Comparison of ENCODE assay signal across 13 cellular contexts in the genomic region with DNA sequence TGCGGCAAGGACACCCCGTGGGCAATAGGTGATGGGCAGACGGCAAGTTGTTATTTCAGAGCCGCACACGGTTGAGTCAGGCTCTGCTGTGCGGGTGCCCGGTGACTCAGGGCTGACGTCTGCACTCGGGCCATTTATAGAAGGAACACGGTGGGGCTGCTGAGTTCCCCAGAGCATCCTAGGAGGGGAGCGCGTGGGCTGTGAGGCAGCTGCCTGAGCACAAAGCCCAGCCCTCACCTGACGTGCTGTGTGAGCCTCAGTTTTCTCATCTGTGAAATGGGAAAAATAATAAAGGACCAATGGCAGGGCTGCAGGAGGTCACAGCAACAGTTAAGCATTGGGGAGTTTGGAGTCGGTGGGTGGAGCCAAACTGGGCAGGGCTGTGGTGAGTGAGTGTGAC. TPM values are rescaled to one million over a fixed set of nuclear protein-coding genes. Genes with fewer than 3 reads are reported as not detected.
A peak's percentile ranks its signal among the peaks of the same experiment; 100 is the strongest.
DNase-seq lines count a peak whose midpoint lies in the region; FAIRE-seq and TF ChIP-seq lines count a peak whose summit lies in the region.
"Had no signal": no experiment of that assay in that cellular context is flagged by ENCODE, and none has a peak within 500 bp of the region (broad histone marks: within the 10 kb centered on the region; RNA-seq: fewer than 3 reads in every experiment).

No MANE protein-coding gene starts in this region.

- no peak for TF ChIP-seq CTCF in GM10266 (IDR thresholded peaks at IDR 0.05; ENCODE audit: control insufficient read depth, insufficient read depth, low read depth, missing control alignments)
- TF ChIP-seq CTCF in bronchial epithelial cell (IDR thresholded peaks at IDR 0.05; ENCODE audit: insufficient read depth, low read length, severe bottlenecking), result no peak
- no peak for TF ChIP-seq CTCF in esophagus squamous epithelium (IDR thresholded peaks at IDR 0.05)

- FAIRE-seq in bronchial epithelial cell (lab: Jason Lieb, UNC), result no peak
- FAIRE-seq: endometrium had no signal

- H3K9me3 ChIP-seq in trophoblast cell (ENCODE audit: insufficient read depth, low read depth, low read length), result peaks cover 2% of the 10 kb centered on the region
- no peaks in the 10 kb centered on the region for H3K9me3 ChIP-seq in esophagus squamous epithelium

- H2BK12ac ChIP-seq in trophoblast cell (ENCODE audit: low read length), result no peak overlapping the region

- no peak overlapping the region for H4K91ac ChIP-seq in trophoblast cell (ENCODE audit: low read depth, low read length)

- no peak overlapping the region for H3K23ac ChIP-seq in trophoblast cell (ENCODE audit: low read length)

- no peak overlapping the region for H2AK5ac ChIP-seq in trophoblast cell (ENCODE audit: low read length)

- no peak overlapping the region for H4K8ac ChIP-seq in trophoblast cell (ENCODE audit: low read depth, low read length)

- no peak overlapping the region for H3K14ac ChIP-seq in trophoblast cell (ENCODE audit: low read length)

- intact Hi-C loops in esophagus squamous epithelium (cut with DNase I), result no loop called here

- H3K4me3 ChIP-seq in bronchial epithelial cell (ENCODE audit: low read depth, low read length) (no peak overlapping the region), trophoblast cell (ENCODE audit: low read depth, low read length) (no peak overlapping the region), esophagus squamous epithelium (no peak overlapping the region)

- H3K4me1 ChIP-seq in trophoblast cell (ENCODE audit: control insufficient read depth in 1 of 2, insufficient read depth in 2 of 2, low read length in 2 of 2), result no peaks in the 10 kb centered on the region
- peaks cover 0 to 4% (median 0%) of the 10 kb centered on the region in 3 donors for H3K4me1 ChIP-seq in esophagus squamous epithelium

- no peaks in the 10 kb centered on the region for H3K79me2 ChIP-seq in trophoblast cell (ENCODE audit: control insufficient read depth, insufficient read depth, low read length, poor library complexity)

- H3K27ac ChIP-seq in trophoblast cell (ENCODE audit: low read depth, low read length) (no peak overlapping the region), esophagus squamous epithelium (no peak overlapping the region)

- no peak overlapping the region for H2BK5ac ChIP-seq in trophoblast cell (ENCODE audit: low read depth, low read length, poor library complexity)

- no peaks in the 10 kb centered on the region for H3K79me1 ChIP-seq in trophoblast cell (ENCODE audit: low read length)

- TF ChIP-seq POLR2A in esophagus squamous epithelium (IDR thresholded peaks at IDR 0.05), result no peak

- no peak overlapping the region for H4K12ac ChIP-seq in trophoblast cell (ENCODE audit: low read depth, low read length)

- no peak overlapping the region for H3K9ac ChIP-seq in trophoblast cell (ENCODE audit: low read length)

- no peak overlapping the region for H3K4me2 ChIP-seq in trophoblast cell (ENCODE audit: low read length)

- H3K27me3 ChIP-seq in bronchial epithelial cell (ENCODE audit: control insufficient read depth, insufficient read depth, low read length) (no peaks in the 10 kb centered on the region), trophoblast cell (ENCODE audit: insufficient read depth, low read length) (no peaks in the 10 kb centered on the region), esophagus squamous epithelium (peaks cover 0 to 14% (median 0%) of the 10 kb centered on the region in 4 donors)

- peak; percentile 67 for DNase-seq in GM10266 (ENCODE audit: extremely low spot score)
- peak; percentile 46 for DNase-seq in NCI-H69 (lab: John Stamatoyannopoulos, UW)
- DNase-seq in bronchial epithelial cell (ENCODE audit: low read depth), result peak; percentile 84
- peak; percentile 73 to 75 for DNase-seq in trophoblast cell
- no peak for DNase-seq in esophagus squamous epithelium (lab: John Stamatoyannopoulos, UW)
- no peak for DNase-seq in NCI-H526 (lab: John Stamatoyannopoulos, UW)
- DNase-seq in islet precursor cell, result no peak
- no peak for DNase-seq in NCI-H446 treated with DMSO at 0.1 percent for 48 hours (lab: John Stamatoyannopoulos, UW)
- DNase-seq: activated T-cell treated with anti-CD3 and anti-CD28 coated beads, Interleukin-2, amount 50 U/mL, for 4 hours; H7; KBM-7; stimulated activated CD4-positive, alpha-beta T cell treated with anti-CD3 and anti-CD28 coated beads, Interleukin-4, amount 100 ng/mL, for 24 hours had no signal

- WGBS in trophoblast cell (ENCODE audit: extremely low coverage, insufficient coverage, insufficient read length), result no CpG with 5 or more reads among the region's 14 CpGs
- WGBS in esophagus squamous epithelium, 2 donors, result 35 to 88% methylated on average over 1 to 4 of the region's 14 CpGs

- no peak overlapping the region for H3K18ac ChIP-seq in trophoblast cell (ENCODE audit: low read length)

- H3K4ac ChIP-seq in trophoblast cell (ENCODE audit: low read depth, low read length), result no peak overlapping the region

- H3K36me3 ChIP-seq in bronchial epithelial cell (ENCODE audit: control insufficient read depth, insufficient read depth, low read length), result peaks cover 3% of the 10 kb centered on the region
- H3K36me3 ChIP-seq in trophoblast cell (ENCODE audit: control insufficient read depth in 1 of 2, insufficient read depth in 2 of 2, low read length in 2 of 2), result no peaks in the 10 kb centered on the region
- H3K36me3 ChIP-seq in esophagus squamous epithelium, result no peaks in the 10 kb centered on the region

- no peak overlapping the region for H2BK120ac ChIP-seq in trophoblast cell (ENCODE audit: insufficient read depth, low read length, poor library complexity)

- no peak overlapping the region for H2AFZ ChIP-seq in trophoblast cell (ENCODE audit: insufficient read depth, low read length, poor library complexity)

RNA-seq across cellular contexts. Expression of a gene that starts 11.3 kb away (rescaled TPM):
- total RNA-seq in bronchial epithelial cell, result 222 and 247 TPM in 2 replicates
- 18.3 and 19.6 TPM in 2 replicates for polyA plus RNA-seq in trophoblast cell (2013)
- total RNA-seq in esophagus squamous epithelium, result 100 to 1,000 TPM; 122 to 219 (median 169) TPM

RNA-seq across cellular contexts. Expression of a gene that starts 22.4 kb away (rescaled TPM):
- total RNA-seq in bronchial epithelial cell (2.0 and 2.9 TPM in 2 replicates), esophagus squamous epithelium (1 to 10 TPM in 2 of 4 donors, under 1 TPM in 2; 0.76 to 1.7 (median 0.99) TPM)
- polyA plus RNA-seq in trophoblast cell (2013), result 0.03 and 0.10 TPM in 2 replicates

Comparison
In these comparisons a context has a peak if more than half of its experiments do, and no peak if none do; other contexts are left out.
1. DNase-seq: peak in GM10266 (single experiment), NCI-H69 (single experiment), bronchial epithelial cell (single experiment) and trophoblast cell (2 of 2); none in esophagus squamous epithelium (single experiment), NCI-H526 (0 of 2), islet precursor cell (single experiment) and NCI-H446 treated with DMSO at 0.1 percent for 48 hours (single experiment).